In the genomic region with DNA sequence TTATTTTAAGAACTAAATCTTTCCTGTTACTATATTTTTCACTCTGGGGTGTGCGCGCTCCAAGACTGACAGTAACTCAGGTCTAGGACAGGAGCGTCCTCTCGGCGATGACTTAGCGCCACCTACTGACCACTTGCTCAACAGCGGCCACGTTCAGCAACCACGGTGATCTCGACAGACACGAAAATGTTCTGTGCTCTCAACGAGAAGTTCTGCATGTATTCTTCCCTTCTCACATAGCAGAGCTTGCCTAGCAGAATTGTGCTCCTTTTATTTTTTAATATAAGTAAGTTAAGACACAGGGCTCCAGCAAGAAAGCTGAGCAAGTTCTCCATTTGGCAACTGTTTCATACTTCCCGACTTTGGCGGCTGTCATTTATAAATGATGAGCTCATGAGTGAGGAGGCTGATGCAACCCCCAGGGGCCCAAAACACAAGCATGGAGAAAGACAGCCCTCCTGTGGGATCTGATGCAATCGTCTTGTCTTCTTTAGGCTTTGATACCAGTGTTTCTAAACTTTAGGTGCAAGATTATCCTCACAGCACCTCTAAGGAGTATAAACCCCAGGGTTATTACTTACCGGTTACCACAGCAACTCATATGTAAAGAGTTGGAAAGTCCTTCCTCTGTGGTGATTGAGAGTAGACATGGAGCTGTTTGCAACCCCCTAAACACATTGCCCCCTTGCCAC, we compare ENCODE assay signal across 8 cellular contexts.
A peak's percentile ranks its signal among the peaks of the same experiment; 100 is the strongest.
DNase-seq lines count a peak whose midpoint lies in the region; ATAC-seq and TF ChIP-seq lines count a peak whose summit lies in the region.

No MANE protein-coding gene starts in this region.

- peak; percentile 63 for DNase-seq in GM19238 (ENCODE audit: insufficient read length, low spot score)
- peak; percentile 88 to 92 for DNase-seq in NCI-H446 (lab: John Stamatoyannopoulos, UW)
- peak; percentile 80 for DNase-seq in activated CD4-positive, CD25-positive, alpha-beta regulatory T cell treated with anti-CD3 and anti-CD28 coated beads, Interleukin-2, amount 50 U/mL, for 72 hours
- DNase-seq in cerebellum (ENCODE audit: low spot score) = peak; percentile 73
- peak; percentile 82 to 86 for DNase-seq in left lung
- DNase-seq in stimulated activated CD4-positive, alpha-beta T cell treated with anti-CD3 and anti-CD28 coated beads, Interleukin-4, amount 100 ng/mL, for 24 hours = peak; percentile 88

- H3K27ac ChIP-seq in BLaER1 treated with 17β-estradiol and CSF1 and Interleukin-3, amounts not matched to agents 10 nM and 100 nM = peak overlapping the region; percentile 2 to 89 (median 57); a peak in 20 of 22 replicates
- H3K27ac ChIP-seq in left lung = no peak overlapping the region

- peaks cover 24 to 31% (median 28%) of the 10 kb centered on the region in 11 experiments for H3K9me3 ChIP-seq in BLaER1 treated with 17β-estradiol and CSF1 and Interleukin-3, amounts not matched to agents 10 nM and 100 nM (replicated peaks in 1 of 11)
- H3K9me3 ChIP-seq in left lung = peaks cover 0 to 20% of the 10 kb centered on the region in 2 donors

- peak; percentile 97 for ATAC-seq in HG03280 (IDR thresholded peaks at IDR 0.05; ENCODE audit: unreplicated experiment)
- ATAC-seq in left lung = peak; percentile 99

- intact Hi-C loops in left lung (cut with DNase I) = no loop called here

- H3K4me2 ChIP-seq in BLaER1 treated with 17β-estradiol and CSF1 and Interleukin-3, amounts not matched to agents 10 nM and 100 nM = peak overlapping the region; percentile 47 to 75 (median 67)

- H3K27me3 ChIP-seq in BLaER1 treated with 17β-estradiol and CSF1 and Interleukin-3, amounts not matched to agents 10 nM and 100 nM = no peaks in the 10 kb centered on the region
- H3K27me3 ChIP-seq in left lung = no peaks in the 10 kb centered on the region

- H3K4me3 ChIP-seq in BLaER1 treated with 17β-estradiol and CSF1 and Interleukin-3, amounts not matched to agents 10 nM and 100 nM = peak overlapping the region; percentile 9 to 44 (median 34); a peak in 11 of 20 replicates
- H3K4me3 ChIP-seq in left lung = no peak overlapping the region

- peak; percentile 83 to 91 for TF ChIP-seq CTCF in left lung (IDR thresholded peaks at IDR 0.05)

- H4K20me1 ChIP-seq in BLaER1 treated with 17β-estradiol and CSF1 and Interleukin-3, amounts not matched to agents 10 nM and 100 nM = no peaks in the 10 kb centered on the region

- peak overlapping the region; percentile 9 to 82 (median 59); a peak in 19 of 22 replicates for H3K9ac ChIP-seq in BLaER1 treated with 17β-estradiol and CSF1 and Interleukin-3, amounts not matched to agents 10 nM and 100 nM

- H3K36me3 ChIP-seq in BLaER1 treated with 17β-estradiol and CSF1 and Interleukin-3, amounts not matched to agents 10 nM and 100 nM = peaks cover 0 to 12% (median 0%) of the 10 kb centered on the region in 11 experiments; a peak in 3 of 22 replicates
- H3K36me3 ChIP-seq in left lung = no peaks in the 10 kb centered on the region

- peaks cover 6 to 21% (median 17%) of the 10 kb centered on the region in 10 experiments for H3K4me1 ChIP-seq in BLaER1 treated with 17β-estradiol and CSF1 and Interleukin-3, amounts not matched to agents 10 nM and 100 nM
- peaks cover 4 to 12% of the 10 kb centered on the region in 2 donors for H3K4me1 ChIP-seq in left lung

Comparison
In these comparisons a context has a peak if more than half of its experiments do, and no peak if none do; other contexts are left out.
1. H3K27ac ChIP-seq: peak in BLaER1 treated with 17β-estradiol and CSF1 and Interleukin-3, amounts not matched to agents 10 nM and 100 nM (11 of 11); none in left lung (0 of 2).
2. H3K4me3 ChIP-seq: peak in BLaER1 treated with 17β-estradiol and CSF1 and Interleukin-3, amounts not matched to agents 10 nM and 100 nM (10 of 10); none in left lung (0 of 2).
3. Peak in every context shown above with its lines, with median percentiles within 50 percentile points of each other: DNase-seq.